ENCODE assay signal across 8 cellular contexts in genomic region chr13:21673592-21674270, GRCh38. TPM values are rescaled to one million over a fixed set of nuclear protein-coding genes. Genes with fewer than 3 reads are reported as not detected.
DNase-seq lines count a peak whose midpoint lies in the region; ATAC-seq and TF ChIP-seq lines count a peak whose summit lies in the region.

No MANE protein-coding gene starts in this region.

- no peak overlapping the region for H3K27ac ChIP-seq in OCI-LY1 (ENCODE audit: low read depth, low read length, poor library complexity, severe bottlenecking)
- peak overlapping the region; percentile 75 for H3K27ac ChIP-seq in right cardiac atrium (ENCODE audit: low read length)
- H3K27ac ChIP-seq in rectal smooth muscle tissue (ENCODE audit: low read depth, low read length) = no peak overlapping the region

- no peaks in the 10 kb centered on the region for H3F3A ChIP-seq in OCI-LY1 (ENCODE audit: insufficient read depth, low read length)

- H3K27ac Mint-ChIP-seq in activated naive CD8-positive, alpha-beta T cell treated with anti-CD3 and anti-CD28 coated beads for 36 hours = peak overlapping the region; percentile 20

- H4K20me1 ChIP-seq in OCI-LY1 (ENCODE audit: insufficient read depth, low read length) = no peaks in the 10 kb centered on the region

- ATAC-seq in Right ventricle myocardium inferior (peak; percentile 48), HG02759 (IDR thresholded peaks at IDR 0.05; ENCODE audit: unreplicated experiment) (peak; percentile 38), right cardiac atrium (peak; percentile 52 to 56)

- H3K79me2 ChIP-seq in OCI-LY1 (ENCODE audit: insufficient read depth, low read length) = no peaks in the 10 kb centered on the region

- no peaks in the 10 kb centered on the region for H3K9me3 ChIP-seq in OCI-LY1 (ENCODE audit: low read length)
- no peaks in the 10 kb centered on the region for H3K9me3 ChIP-seq in right cardiac atrium (ENCODE audit: control insufficient read depth, low read length)

- intact Hi-C loops in Right ventricle myocardium inferior (cut with DNase I) (loop anchor here (2.0 to 10.0 kb wide), 4 partner anchors 63 to 771 kb away; partner anchors contain the start of gene MICU2), cardiac septum (cut with DNase I) (loop anchor here (5.0 to 10.0 kb wide), 4 partner anchors 71 to 751 kb away; partner anchors contain the start of gene MICU2), right cardiac atrium (cut with DNase I) (no loop called here)

- no peak for TF ChIP-seq CTCF in OCI-LY1 (IDR thresholded peaks at IDR 0.05; ENCODE audit: low read length)

- H3K4me1 ChIP-seq in OCI-LY1 (ENCODE audit: insufficient read depth, low read length, severe bottlenecking) = peaks cover 43% of the 10 kb centered on the region
- H3K4me1 ChIP-seq in right cardiac atrium (ENCODE audit: control insufficient read depth, insufficient read depth, low read length) = peaks cover 1% of the 10 kb centered on the region
- H3K4me1 ChIP-seq in rectal smooth muscle tissue (ENCODE audit: control insufficient read depth, insufficient read depth, low read length) = peaks cover 2% of the 10 kb centered on the region

- H2AFZ ChIP-seq in OCI-LY1 (ENCODE audit: low read length) = peak overlapping the region; percentile 78; the same call in 1 of the 2 replicates

- H3K27me3 ChIP-seq in OCI-LY1 (ENCODE audit: insufficient read depth, low read length) (peaks cover 6% of the 10 kb centered on the region; the same call in 1 of the 2 replicates), right cardiac atrium (ENCODE audit: control insufficient read depth, insufficient read depth) (no peaks in the 10 kb centered on the region), rectal smooth muscle tissue (ENCODE audit: control insufficient read depth, insufficient read depth, low read length) (peaks cover 11% of the 10 kb centered on the region)

- peak overlapping the region; percentile 73 for H3K4me3 Mint-ChIP-seq in activated naive CD8-positive, alpha-beta T cell treated with anti-CD3 and anti-CD28 coated beads for 36 hours

- peaks cover 46% of the 10 kb centered on the region for H3K27me3 Mint-ChIP-seq in activated naive CD8-positive, alpha-beta T cell treated with anti-CD3 and anti-CD28 coated beads for 36 hours

- H3K9ac ChIP-seq in OCI-LY1 (ENCODE audit: low read length) = peak overlapping the region; percentile 55
- no peak overlapping the region for H3K9ac ChIP-seq in rectal smooth muscle tissue (ENCODE audit: low read length)

- H3K36me3 ChIP-seq in OCI-LY1 (ENCODE audit: insufficient read depth, low read length) = no peaks in the 10 kb centered on the region
- no peaks in the 10 kb centered on the region for H3K36me3 ChIP-seq in rectal smooth muscle tissue (ENCODE audit: control insufficient read depth, insufficient read depth, low read length)

- peaks cover 32% of the 10 kb centered on the region for H3K4me1 Mint-ChIP-seq in activated naive CD8-positive, alpha-beta T cell treated with anti-CD3 and anti-CD28 coated beads for 36 hours

- H3K4me2 ChIP-seq in OCI-LY1 (ENCODE audit: low read length) = peak overlapping the region; percentile 98

- H3K36me3 Mint-ChIP-seq in activated naive CD8-positive, alpha-beta T cell treated with anti-CD3 and anti-CD28 coated beads for 36 hours = no peaks in the 10 kb centered on the region

- DNase-seq in Right ventricle myocardium inferior (ENCODE audit: missing footprints) (no peak), cardiac septum (ENCODE audit: low spot score) (no peak), right cardiac atrium (peak; percentile 42 to 74 (median 74)), NCI-H2029 treated with DMSO at 0.1 percent for 48 hours (lab: John Stamatoyannopoulos, UW) (no peak)
- DNase-seq in activated naive CD8-positive, alpha-beta T cell treated with anti-CD3 and anti-CD28 coated beads for 36 hours = peak; percentile 44

- no peaks in the 10 kb centered on the region for H3K9me3 Mint-ChIP-seq in activated naive CD8-positive, alpha-beta T cell treated with anti-CD3 and anti-CD28 coated beads for 36 hours

- WGBS in right cardiac atrium = under 1% methylated on average over 74 of the region's 74 CpGs

- H3K9me2 ChIP-seq in OCI-LY1 (ENCODE audit: low read depth, low read length) = no peaks in the 10 kb centered on the region

- H3K4me3 ChIP-seq in OCI-LY1 (ENCODE audit: low read depth, low read length, poor library complexity, severe bottlenecking) (peak overlapping the region; percentile 64), right cardiac atrium (ENCODE audit: low read length) (peak overlapping the region; percentile 75), rectal smooth muscle tissue (ENCODE audit: low read length) (peak overlapping the region; percentile 84)

RNA-seq across cellular contexts. Expression of gene FGF9, which starts 2.9 kb away (rescaled TPM):
- total RNA-seq in Right ventricle myocardium inferior (12.6 TPM), cardiac septum (14.3 TPM), right cardiac atrium (10 to 100 TPM in 3 of 4 donors, 1 to 10 TPM in 1; 3.7 to 13.0 (median 11.8) TPM)
- total RNA-seq in activated naive CD8-positive, alpha-beta T cell treated with anti-CD3 and anti-CD28 coated beads for 36 hours = under 1 TPM; 0.25 to 0.50 TPM
- 3.6 TPM for polyA plus RNA-seq in right cardiac atrium

Comparison
In these comparisons a context has a peak if more than half of its experiments do, and no peak if none do; other contexts are left out.
1. DNase-seq: peak in activated naive CD8-positive, alpha-beta T cell treated with anti-CD3 and anti-CD28 coated beads for 36 hours (single experiment) and right cardiac atrium (3 of 3); none in Right ventricle myocardium inferior (single experiment), cardiac septum (single experiment) and NCI-H2029 treated with DMSO at 0.1 percent for 48 hours (single experiment).
2. intact Hi-C loops: an anchor here in Right ventricle myocardium inferior (2.0 to 10.0 kb wide) and cardiac septum (5.0 to 10.0 kb wide); none called in right cardiac atrium.
3. Peak in every context shown above with its lines, with median percentiles within 50 percentile points of each other: ATAC-seq and H3K4me3 ChIP-seq.